ENCODE assay signal across 1 cellular context in genomic region chr5:148967783-148968182, GRCh38.
TF ChIP-seq lines count a peak whose summit lies in the region.

No MANE protein-coding gene starts in this region.

TF ChIP-seq in WTC11, 78 proteins besides CTCF, POLR2A, EP300 and RAD21 (continued from another document):
- no peak for TF ChIP-seq E2F5 (CRISPR knock-in tag; IDR thresholded peaks at IDR 0.05)
- TF ChIP-seq PREB (CRISPR knock-in tag; IDR thresholded peaks at IDR 0.05; ENCODE audit: borderline replicate concordance) = no peak
- TF ChIP-seq TCF7 (CRISPR knock-in tag; IDR thresholded peaks at IDR 0.05; ENCODE audit: low read depth) = no peak
- TF ChIP-seq OVOL2 (CRISPR knock-in tag; IDR thresholded peaks at IDR 0.05; ENCODE audit: borderline replicate concordance) = no peak
- TF ChIP-seq GRHL2 (CRISPR knock-in tag; IDR thresholded peaks at IDR 0.05; ENCODE audit: insufficient replicate concordance, severe bottlenecking) = no peak
- TF ChIP-seq, protein P1, sequence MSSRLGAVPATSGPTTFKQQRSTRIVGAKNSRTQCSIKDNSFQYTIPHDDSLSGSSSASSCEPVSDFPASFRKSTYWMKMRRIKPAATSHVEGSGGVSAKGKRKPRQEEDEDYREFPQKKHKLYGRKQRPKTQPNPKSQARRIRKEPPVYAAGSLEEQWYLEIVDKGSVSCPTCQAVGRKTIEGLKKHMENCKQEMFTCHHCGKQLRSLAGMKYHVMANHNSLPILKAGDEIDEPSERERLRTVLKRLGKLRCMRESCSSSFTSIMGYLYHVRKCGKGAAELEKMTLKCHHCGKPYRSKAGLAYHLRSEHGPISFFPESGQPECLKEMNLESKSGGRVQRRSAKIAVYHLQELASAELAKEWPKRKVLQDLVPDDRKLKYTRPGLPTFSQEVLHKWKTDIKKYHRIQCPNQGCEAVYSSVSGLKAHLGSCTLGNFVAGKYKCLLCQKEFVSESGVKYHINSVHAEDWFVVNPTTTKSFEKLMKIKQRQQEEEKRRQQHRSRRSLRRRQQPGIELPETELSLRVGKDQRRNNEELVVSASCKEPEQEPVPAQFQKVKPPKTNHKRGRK (CRISPR knock-in tag; IDR thresholded peaks at IDR 0.05; ENCODE audit: borderline replicate concordance) = no peak
- no peak for TF ChIP-seq TEAD4 (CRISPR knock-in tag; IDR thresholded peaks at IDR 0.05)
- TF ChIP-seq ZNF121 (CRISPR knock-in tag; IDR thresholded peaks at IDR 0.05) = no peak
- TF ChIP-seq EMX1 (CRISPR knock-in tag; IDR thresholded peaks at IDR 0.05) = no peak
- TF ChIP-seq TEAD1 (CRISPR knock-in tag; IDR thresholded peaks at IDR 0.05) = no peak
- TF ChIP-seq NFE2L1 (CRISPR knock-in tag; IDR thresholded peaks at IDR 0.05) = no peak
- TF ChIP-seq E2F1 (CRISPR knock-in tag; IDR thresholded peaks at IDR 0.05) = no peak
- TF ChIP-seq, protein P2, sequence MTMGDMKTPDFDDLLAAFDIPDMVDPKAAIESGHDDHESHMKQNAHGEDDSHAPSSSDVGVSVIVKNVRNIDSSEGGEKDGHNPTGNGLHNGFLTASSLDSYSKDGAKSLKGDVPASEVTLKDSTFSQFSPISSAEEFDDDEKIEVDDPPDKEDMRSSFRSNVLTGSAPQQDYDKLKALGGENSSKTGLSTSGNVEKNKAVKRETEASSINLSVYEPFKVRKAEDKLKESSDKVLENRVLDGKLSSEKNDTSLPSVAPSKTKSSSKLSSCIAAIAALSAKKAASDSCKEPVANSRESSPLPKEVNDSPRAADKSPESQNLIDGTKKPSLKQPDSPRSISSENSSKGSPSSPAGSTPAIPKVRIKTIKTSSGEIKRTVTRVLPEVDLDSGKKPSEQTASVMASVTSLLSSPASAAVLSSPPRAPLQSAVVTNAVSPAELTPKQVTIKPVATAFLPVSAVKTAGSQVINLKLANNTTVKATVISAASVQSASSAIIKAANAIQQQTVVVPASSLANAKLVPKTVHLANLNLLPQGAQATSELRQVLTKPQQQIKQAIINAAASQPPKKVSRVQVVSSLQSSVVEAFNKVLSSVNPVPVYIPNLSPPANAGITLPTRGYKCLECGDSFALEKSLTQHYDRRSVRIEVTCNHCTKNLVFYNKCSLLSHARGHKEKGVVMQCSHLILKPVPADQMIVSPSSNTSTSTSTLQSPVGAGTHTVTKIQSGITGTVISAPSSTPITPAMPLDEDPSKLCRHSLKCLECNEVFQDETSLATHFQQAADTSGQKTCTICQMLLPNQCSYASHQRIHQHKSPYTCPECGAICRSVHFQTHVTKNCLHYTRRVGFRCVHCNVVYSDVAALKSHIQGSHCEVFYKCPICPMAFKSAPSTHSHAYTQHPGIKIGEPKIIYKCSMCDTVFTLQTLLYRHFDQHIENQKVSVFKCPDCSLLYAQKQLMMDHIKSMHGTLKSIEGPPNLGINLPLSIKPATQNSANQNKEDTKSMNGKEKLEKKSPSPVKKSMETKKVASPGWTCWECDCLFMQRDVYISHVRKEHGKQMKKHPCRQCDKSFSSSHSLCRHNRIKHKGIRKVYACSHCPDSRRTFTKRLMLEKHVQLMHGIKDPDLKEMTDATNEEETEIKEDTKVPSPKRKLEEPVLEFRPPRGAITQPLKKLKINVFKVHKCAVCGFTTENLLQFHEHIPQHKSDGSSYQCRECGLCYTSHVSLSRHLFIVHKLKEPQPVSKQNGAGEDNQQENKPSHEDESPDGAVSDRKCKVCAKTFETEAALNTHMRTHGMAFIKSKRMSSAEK (CRISPR knock-in tag; IDR thresholded peaks at IDR 0.05; ENCODE audit: borderline replicate concordance) = no peak
